In the genomic region with DNA sequence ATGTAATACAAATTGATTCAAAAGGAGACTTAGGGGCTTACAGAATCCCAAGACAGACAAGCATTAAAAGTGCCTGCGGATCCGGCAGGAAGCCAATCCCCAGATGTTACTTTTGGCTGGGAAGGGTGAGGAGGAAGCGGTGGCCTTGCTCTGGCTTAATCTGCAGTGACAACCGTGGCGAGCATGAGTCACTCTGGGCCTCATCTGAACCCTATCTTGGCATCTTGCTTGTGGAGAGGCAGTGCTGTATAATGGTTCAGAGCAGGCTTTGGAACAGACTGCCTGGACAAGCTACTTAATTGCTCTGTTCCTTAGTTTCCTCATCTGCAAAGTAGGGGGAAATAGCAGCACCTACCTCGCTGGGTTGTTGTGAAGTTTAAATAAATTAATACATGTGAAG, we compare ENCODE assay signal across 1 cellular context.
TF ChIP-seq lines count a peak whose summit lies in the region.

No MANE protein-coding gene starts in this region.

TF ChIP-seq in K562, 482 proteins besides CTCF, POLR2A, EP300 and RAD21 (continued from another document and continues in another):
- TF ChIP-seq, protein P1, sequence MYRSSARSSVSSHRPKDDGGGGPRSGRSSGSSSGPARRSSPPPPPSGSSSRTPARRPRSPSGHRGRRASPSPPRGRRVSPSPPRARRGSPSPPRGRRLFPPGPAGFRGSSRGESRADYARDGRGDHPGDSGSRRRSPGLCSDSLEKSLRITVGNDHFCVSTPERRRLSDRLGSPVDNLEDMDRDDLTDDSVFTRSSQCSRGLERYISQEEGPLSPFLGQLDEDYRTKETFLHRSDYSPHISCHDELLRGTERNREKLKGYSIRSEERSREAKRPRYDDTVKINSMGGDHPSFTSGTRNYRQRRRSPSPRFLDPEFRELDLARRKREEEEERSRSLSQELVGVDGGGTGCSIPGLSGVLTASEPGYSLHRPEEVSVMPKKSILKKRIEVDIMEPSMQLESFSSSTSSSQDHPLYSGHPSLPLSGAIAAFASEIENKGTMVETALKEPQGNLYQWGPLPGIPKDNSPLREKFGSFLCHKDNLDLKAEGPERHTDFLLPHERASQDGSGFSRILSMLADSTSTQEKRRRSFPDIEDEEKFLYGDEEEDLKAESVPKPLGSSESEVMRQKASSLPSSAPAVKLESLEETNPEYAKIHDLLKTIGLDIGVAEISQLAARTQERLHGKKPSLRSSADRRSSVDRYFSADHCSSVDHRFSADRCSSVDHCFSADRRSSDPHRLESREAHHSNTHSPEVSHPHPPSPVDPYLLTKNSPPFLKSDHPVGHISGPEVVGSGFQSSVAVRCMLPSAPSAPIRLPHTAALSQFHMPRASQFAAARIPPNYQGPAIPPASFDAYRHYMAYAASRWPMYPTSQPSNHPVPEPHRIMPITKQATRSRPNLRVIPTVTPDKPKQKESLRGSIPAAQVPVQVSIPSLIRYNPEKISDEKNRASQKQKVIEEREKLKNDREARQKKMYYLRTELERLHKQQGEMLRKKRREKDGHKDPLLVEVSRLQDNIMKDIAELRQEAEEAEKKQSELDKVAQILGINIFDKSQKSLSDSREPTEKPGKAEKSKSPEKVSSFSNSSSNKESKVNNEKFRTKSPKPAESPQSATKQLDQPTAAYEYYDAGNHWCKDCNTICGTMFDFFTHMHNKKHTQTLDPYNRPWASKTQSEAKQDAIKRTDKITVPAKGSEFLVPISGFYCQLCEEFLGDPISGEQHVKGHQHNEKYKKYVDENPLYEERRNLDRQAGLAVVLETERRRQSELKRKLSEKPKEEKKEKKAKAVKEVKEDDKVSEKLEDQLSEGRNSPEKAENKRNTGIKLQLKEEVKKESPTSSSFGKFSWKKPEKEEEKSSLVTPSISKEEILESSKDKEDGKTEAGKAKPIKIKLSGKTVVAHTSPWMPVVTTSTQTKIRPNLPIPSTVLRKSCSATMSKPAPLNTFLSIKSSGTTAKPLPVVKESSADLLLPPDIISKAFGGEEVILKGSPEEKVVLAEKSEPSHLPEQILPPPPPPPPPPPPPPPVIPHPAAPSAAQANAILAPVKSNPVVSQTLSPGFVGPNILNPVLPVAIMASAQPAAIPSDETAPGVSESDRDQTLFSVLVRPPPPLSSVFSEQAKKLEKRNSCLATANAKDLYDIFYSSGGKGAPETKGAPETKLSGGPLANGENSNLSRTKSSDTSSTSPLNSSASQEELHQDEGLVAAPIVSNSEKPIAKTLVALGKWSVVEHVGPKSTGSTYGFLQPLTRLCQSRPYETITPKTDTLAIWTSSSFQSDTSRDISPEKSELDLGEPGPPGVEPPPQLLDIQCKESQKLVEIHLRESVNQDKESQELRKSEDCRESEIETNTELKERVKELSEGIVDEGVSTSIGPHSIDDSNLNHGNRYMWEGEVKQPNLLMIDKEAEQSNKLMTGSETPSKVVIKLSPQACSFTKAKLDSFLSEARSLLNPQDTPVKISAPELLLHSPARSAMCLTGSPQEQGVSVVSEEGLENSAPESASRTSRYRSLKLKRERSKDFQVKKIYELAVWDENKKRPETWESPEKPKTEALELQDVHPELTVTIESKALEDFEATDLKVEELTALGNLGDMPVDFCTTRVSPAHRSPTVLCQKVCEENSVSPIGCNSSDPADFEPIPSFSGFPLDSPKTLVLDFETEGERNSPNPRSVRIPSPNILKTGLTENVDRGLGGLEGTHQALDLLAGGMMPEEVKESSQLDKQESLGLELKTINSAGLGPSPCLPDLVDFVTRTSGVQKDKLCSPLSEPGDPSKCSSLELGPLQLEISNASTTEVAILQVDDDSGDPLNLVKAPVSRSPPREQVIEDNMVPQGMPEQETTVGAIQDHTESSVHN (IDR thresholded peaks at IDR 0.05; ENCODE audit: borderline replicate concordance in 1 of 2, low read depth in 1 of 2): peak in 1 of 2 experiments; percentile 38; a peak in 1 of 4 replicates
- TF ChIP-seq TEAD2 (tag; IDR thresholded peaks at IDR 0.05) (no peak), MYC (IDR thresholded peaks at IDR 0.05; ENCODE audit: low read depth, low read length) (peak; percentile 56), MYC (CRISPR knock-in tag; IDR thresholded peaks at IDR 0.05; ENCODE audit: borderline replicate concordance, low read depth) (no peak), RBFOX2 (IDR thresholded peaks at IDR 0.05; ENCODE audit: low read depth, low read length) (0 out of 2 replicates have a peak, but pooled peaks have one; percentile 22), SPI1 (IDR thresholded peaks at IDR 0.05; ENCODE audit: borderline replicate concordance, low read depth, low read length) (peak; percentile 61; the same call in 1 of the 2 replicates), CBX5 (IDR thresholded peaks at IDR 0.05; ENCODE audit: borderline replicate concordance, low read depth) (no peak), SP2 (IDR thresholded peaks at IDR 0.05; ENCODE audit: extremely low read depth, low read depth, low read length, poor library complexity, severe bottlenecking) (no peak), CHD4 (IDR thresholded peaks at IDR 0.05; ENCODE audit: insufficient read depth, insufficient replicate concordance, low read depth, low read length, poor library complexity, severe bottlenecking) (no peak), HSF4 (CRISPR knock-in tag; IDR thresholded peaks at IDR 0.05; ENCODE audit: borderline replicate concordance) (no peak), KAT8 (IDR thresholded peaks at IDR 0.05; ENCODE audit: low read depth) (no peak), FOXM1 (IDR thresholded peaks at IDR 0.05; ENCODE audit: low read depth) (no peak), FOXM1 (CRISPR knock-in tag; IDR thresholded peaks at IDR 0.05; ENCODE audit: low read depth) (no peak), ZNF224 (CRISPR knock-in tag; IDR thresholded peaks at IDR 0.05) (no peak), ETV5 (CRISPR knock-in tag; IDR thresholded peaks at IDR 0.05; ENCODE audit: low read depth) (peak; percentile 75), ZFP30 (CRISPR knock-in tag; IDR thresholded peaks at IDR 0.05; ENCODE audit: borderline replicate concordance) (no peak), PHF21A (IDR thresholded peaks at IDR 0.05; ENCODE audit: borderline replicate concordance, low read depth) (no peak), MEIS2 (IDR thresholded peaks at IDR 0.05; ENCODE audit: partially characterized antibody) (peak; percentile 77), KDM4B (IDR thresholded peaks at IDR 0.05; ENCODE audit: borderline replicate concordance in 2 of 2, low read depth in 1 of 2) (no peak), HMG20A (CRISPR knock-in tag; conservative IDR thresholded peaks at IDR 0.05) (no peak), POLR2AphosphoS5 (IDR thresholded peaks at IDR 0.05; ENCODE audit: control insufficient read depth, insufficient read depth, low read depth, low read length) (peak; percentile 69), GTF2E2 (tag; IDR thresholded peaks at IDR 0.05) (no peak), TAF1 (IDR thresholded peaks at IDR 0.05; ENCODE audit: control insufficient read depth, extremely low read depth, insufficient read depth, low read length, severe bottlenecking) (peak; percentile 34), KDM1A (IDR thresholded peaks at IDR 0.05) (peak; percentile 36 to 60; a peak in 3 of 4 replicates), DIDO1 (tag; IDR thresholded peaks at IDR 0.05; ENCODE audit: low read depth) (no peak), NFIX (CRISPR knock-in tag; IDR thresholded peaks at IDR 0.05; ENCODE audit: low read depth) (no peak), RBM39 (optimal IDR thresholded peaks at IDR 0.05; ENCODE audit: low read depth, low read length) (no peak), NCOA4 (IDR thresholded peaks at IDR 0.05; ENCODE audit: partially characterized antibody) (no peak), NCOR1 (IDR thresholded peaks at IDR 0.05) (peak; percentile 72)
- TF ChIP-seq, protein P2, sequence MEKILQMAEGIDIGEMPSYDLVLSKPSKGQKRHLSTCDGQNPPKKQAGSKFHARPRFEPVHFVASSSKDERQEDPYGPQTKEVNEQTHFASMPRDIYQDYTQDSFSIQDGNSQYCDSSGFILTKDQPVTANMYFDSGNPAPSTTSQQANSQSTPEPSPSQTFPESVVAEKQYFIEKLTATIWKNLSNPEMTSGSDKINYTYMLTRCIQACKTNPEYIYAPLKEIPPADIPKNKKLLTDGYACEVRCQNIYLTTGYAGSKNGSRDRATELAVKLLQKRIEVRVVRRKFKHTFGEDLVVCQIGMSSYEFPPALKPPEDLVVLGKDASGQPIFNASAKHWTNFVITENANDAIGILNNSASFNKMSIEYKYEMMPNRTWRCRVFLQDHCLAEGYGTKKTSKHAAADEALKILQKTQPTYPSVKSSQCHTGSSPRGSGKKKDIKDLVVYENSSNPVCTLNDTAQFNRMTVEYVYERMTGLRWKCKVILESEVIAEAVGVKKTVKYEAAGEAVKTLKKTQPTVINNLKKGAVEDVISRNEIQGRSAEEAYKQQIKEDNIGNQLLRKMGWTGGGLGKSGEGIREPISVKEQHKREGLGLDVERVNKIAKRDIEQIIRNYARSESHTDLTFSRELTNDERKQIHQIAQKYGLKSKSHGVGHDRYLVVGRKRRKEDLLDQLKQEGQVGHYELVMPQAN (IDR thresholded peaks at IDR 0.05; ENCODE audit: borderline replicate concordance): no peak
- TF ChIP-seq, protein P3, sequence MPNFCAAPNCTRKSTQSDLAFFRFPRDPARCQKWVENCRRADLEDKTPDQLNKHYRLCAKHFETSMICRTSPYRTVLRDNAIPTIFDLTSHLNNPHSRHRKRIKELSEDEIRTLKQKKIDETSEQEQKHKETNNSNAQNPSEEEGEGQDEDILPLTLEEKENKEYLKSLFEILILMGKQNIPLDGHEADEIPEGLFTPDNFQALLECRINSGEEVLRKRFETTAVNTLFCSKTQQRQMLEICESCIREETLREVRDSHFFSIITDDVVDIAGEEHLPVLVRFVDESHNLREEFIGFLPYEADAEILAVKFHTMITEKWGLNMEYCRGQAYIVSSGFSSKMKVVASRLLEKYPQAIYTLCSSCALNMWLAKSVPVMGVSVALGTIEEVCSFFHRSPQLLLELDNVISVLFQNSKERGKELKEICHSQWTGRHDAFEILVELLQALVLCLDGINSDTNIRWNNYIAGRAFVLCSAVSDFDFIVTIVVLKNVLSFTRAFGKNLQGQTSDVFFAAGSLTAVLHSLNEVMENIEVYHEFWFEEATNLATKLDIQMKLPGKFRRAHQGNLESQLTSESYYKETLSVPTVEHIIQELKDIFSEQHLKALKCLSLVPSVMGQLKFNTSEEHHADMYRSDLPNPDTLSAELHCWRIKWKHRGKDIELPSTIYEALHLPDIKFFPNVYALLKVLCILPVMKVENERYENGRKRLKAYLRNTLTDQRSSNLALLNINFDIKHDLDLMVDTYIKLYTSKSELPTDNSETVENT (CRISPR knock-in tag; IDR thresholded peaks at IDR 0.05): no peak
- TF ChIP-seq, protein P4, sequence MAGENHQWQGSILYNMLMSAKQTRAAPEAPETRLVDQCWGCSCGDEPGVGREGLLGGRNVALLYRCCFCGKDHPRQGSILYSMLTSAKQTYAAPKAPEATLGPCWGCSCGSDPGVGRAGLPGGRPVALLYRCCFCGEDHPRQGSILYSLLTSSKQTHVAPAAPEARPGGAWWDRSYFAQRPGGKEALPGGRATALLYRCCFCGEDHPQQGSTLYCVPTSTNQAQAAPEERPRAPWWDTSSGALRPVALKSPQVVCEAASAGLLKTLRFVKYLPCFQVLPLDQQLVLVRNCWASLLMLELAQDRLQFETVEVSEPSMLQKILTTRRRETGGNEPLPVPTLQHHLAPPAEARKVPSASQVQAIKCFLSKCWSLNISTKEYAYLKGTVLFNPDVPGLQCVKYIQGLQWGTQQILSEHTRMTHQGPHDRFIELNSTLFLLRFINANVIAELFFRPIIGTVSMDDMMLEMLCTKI (IDR thresholded peaks at IDR 0.05; ENCODE audit: partially characterized antibody): no peak
- TF ChIP-seq, protein P5, sequence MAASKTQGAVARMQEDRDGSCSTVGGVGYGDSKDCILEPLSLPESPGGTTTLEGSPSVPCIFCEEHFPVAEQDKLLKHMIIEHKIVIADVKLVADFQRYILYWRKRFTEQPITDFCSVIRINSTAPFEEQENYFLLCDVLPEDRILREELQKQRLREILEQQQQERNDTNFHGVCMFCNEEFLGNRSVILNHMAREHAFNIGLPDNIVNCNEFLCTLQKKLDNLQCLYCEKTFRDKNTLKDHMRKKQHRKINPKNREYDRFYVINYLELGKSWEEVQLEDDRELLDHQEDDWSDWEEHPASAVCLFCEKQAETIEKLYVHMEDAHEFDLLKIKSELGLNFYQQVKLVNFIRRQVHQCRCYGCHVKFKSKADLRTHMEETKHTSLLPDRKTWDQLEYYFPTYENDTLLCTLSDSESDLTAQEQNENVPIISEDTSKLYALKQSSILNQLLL (CRISPR knock-in tag; IDR thresholded peaks at IDR 0.05; ENCODE audit: borderline replicate concordance): no peak
- TF ChIP-seq, protein P6, sequence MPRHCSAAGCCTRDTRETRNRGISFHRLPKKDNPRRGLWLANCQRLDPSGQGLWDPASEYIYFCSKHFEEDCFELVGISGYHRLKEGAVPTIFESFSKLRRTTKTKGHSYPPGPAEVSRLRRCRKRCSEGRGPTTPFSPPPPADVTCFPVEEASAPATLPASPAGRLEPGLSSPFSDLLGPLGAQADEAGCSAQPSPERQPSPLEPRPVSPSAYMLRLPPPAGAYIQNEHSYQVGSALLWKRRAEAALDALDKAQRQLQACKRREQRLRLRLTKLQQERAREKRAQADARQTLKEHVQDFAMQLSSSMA (CRISPR knock-in tag; IDR thresholded peaks at IDR 0.05): no peak
- TF ChIP-seq, protein P7, sequence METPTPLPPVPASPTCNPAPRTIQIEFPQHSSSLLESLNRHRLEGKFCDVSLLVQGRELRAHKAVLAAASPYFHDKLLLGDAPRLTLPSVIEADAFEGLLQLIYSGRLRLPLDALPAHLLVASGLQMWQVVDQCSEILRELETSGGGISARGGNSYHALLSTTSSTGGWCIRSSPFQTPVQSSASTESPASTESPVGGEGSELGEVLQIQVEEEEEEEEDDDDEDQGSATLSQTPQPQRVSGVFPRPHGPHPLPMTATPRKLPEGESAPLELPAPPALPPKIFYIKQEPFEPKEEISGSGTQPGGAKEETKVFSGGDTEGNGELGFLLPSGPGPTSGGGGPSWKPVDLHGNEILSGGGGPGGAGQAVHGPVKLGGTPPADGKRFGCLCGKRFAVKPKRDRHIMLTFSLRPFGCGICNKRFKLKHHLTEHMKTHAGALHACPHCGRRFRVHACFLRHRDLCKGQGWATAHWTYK (CRISPR knock-in tag; IDR thresholded peaks at IDR 0.05): no peak
- TF ChIP-seq, protein P8, sequence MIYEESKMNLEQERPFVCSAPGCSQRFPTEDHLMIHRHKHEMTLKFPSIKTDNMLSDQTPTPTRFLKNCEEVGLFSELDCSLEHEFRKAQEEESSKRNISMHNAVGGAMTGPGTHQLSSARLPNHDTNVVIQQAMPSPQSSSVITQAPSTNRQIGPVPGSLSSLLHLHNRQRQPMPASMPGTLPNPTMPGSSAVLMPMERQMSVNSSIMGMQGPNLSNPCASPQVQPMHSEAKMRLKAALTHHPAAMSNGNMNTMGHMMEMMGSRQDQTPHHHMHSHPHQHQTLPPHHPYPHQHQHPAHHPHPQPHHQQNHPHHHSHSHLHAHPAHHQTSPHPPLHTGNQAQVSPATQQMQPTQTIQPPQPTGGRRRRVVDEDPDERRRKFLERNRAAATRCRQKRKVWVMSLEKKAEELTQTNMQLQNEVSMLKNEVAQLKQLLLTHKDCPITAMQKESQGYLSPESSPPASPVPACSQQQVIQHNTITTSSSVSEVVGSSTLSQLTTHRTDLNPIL (CRISPR knock-in tag; IDR thresholded peaks at IDR 0.05): no peak
- TF ChIP-seq, protein P9, sequence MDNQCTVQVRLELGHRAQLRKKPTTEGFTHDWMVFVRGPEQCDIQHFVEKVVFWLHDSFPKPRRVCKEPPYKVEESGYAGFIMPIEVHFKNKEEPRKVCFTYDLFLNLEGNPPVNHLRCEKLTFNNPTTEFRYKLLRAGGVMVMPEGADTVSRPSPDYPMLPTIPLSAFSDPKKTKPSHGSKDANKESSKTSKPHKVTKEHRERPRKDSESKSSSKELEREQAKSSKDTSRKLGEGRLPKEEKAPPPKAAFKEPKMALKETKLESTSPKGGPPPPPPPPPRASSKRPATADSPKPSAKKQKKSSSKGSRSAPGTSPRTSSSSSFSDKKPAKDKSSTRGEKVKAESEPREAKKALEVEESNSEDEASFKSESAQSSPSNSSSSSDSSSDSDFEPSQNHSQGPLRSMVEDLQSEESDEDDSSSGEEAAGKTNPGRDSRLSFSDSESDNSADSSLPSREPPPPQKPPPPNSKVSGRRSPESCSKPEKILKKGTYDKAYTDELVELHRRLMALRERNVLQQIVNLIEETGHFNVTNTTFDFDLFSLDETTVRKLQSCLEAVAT (IDR thresholded peaks at IDR 0.05): no peak
